In genomic region chr17:60748232-60748631, GRCh38 we compare ENCODE assay signal across 15 cellular contexts.
"Had no signal": no experiment of that assay in that cellular context is flagged by ENCODE, and none has a peak within 500 bp of the region (broad histone marks: within the 10 kb centered on the region; RNA-seq: fewer than 3 reads in every experiment).

No MANE protein-coding gene starts in this region.

- H3K4me1 Mint-ChIP-seq: activated CD4-positive, alpha-beta T cell treated with anti-CD3 and anti-CD28 coated beads, Interleukin-2, amount 10 ng/mL, durations not matched to agents 24 days and 14 days had no signal

- DNase-seq: activated B cell treated with CpG ODN at 0.5 μM for 24 hours; activated CD4-positive, alpha-beta T cell treated with anti-CD3 and anti-CD28 coated beads, Interleukin-2, amount 10 ng/mL, durations not matched to agents 24 days and 14 days; activated CD8-positive, alpha-beta memory T cell treated with anti-CD3 and anti-CD28 coated beads, Interleukin-2, amount 50 U/mL, for 48 hours; aorta; dermis blood vessel endothelial cell; erythroblast; kidney glomerular epithelial cell; left ventricle myocardium superior; mesenchymal stem cell; psoas muscle; stimulated activated naive CD8-positive, alpha-beta T cell treated with anti-CD3 and anti-CD28 coated beads, Interleukin-15, amount 100 ng/mL, for 72 hours; SW 1271 had no signal

- H3K27ac ChIP-seq: gastroesophageal sphincter, psoas muscle had no signal

- H3K27me3 Mint-ChIP-seq: activated B cell treated with CpG ODN at 0.5 μM for 24 hours; stimulated activated naive CD8-positive, alpha-beta T cell treated with anti-CD3 and anti-CD28 coated beads, Interleukin-15, amount 100 ng/mL, for 72 hours had no signal

- H3K4me1 ChIP-seq: gastroesophageal sphincter, psoas muscle had no signal

- ATAC-seq: gastroesophageal sphincter; left ventricle myocardium superior; psoas muscle; sciatic nerve; stimulated activated naive CD8-positive, alpha-beta T cell treated with anti-CD3 and anti-CD28 coated beads, Interleukin-15, amount 100 ng/mL, for 72 hours had no signal

- H3K4me3 Mint-ChIP-seq: activated B cell treated with CpG ODN at 0.5 μM for 24 hours; activated CD4-positive, alpha-beta T cell treated with anti-CD3 and anti-CD28 coated beads, Interleukin-2, amount 10 ng/mL, durations not matched to agents 24 days and 14 days; nephron; stimulated activated naive CD8-positive, alpha-beta T cell treated with anti-CD3 and anti-CD28 coated beads, Interleukin-15, amount 100 ng/mL, for 72 hours had no signal

- H3K4me3 ChIP-seq: gastroesophageal sphincter, psoas muscle had no signal

- H3K27me3 ChIP-seq: gastroesophageal sphincter had no signal

- H3K27ac Mint-ChIP-seq: activated B cell treated with CpG ODN at 0.5 μM for 24 hours; activated CD4-positive, alpha-beta T cell treated with anti-CD3 and anti-CD28 coated beads, Interleukin-2, amount 10 ng/mL, durations not matched to agents 24 days and 14 days; stimulated activated naive CD8-positive, alpha-beta T cell treated with anti-CD3 and anti-CD28 coated beads, Interleukin-15, amount 100 ng/mL, for 72 hours had no signal
